Comparison of ENCODE assay signal across 8 cellular contexts in the genomic region with DNA sequence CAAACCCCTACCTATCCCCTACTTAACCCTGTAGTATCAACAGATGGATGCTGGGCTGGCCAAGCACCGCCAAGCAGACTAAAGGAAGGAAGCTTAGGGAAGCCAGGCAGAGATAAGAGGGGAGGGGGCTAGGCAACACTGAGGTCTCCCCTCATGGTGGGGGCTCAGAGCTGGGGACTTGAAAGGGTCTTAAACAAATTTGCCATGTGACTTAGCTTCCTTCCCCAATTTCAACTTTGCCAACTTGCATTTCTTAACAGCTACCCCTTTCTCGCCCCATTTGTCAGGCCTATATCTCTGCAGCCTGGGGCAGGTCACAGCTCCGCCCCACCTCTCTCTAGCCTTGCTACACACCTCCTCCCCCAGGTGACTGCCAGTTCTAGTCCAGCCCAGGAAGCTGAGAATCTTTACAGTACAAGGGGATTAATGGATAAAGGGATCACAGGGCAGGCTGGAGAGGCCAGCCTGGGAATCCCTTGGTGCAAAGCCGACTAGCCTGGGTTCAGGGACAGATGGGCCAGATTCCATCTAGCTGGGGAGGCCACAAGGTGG. TPM values are rescaled to one million over a fixed set of nuclear protein-coding genes. Genes with fewer than 3 reads are reported as not detected.
A peak's percentile ranks its signal among the peaks of the same experiment; 100 is the strongest.
DNase-seq lines count a peak whose midpoint lies in the region; ATAC-seq, FAIRE-seq and TF ChIP-seq lines count a peak whose summit lies in the region.

No MANE protein-coding gene starts in this region.

- H3K36me3 Mint-ChIP-seq in naive thymus-derived CD8-positive, alpha-beta T cell = no peaks in the 10 kb centered on the region

- H3K4me1 ChIP-seq in aorta (ENCODE audit: control insufficient read depth in 1 of 2, insufficient read depth in 2 of 2, low read length in 2 of 2) = no peaks in the 10 kb centered on the region

- no peak overlapping the region for H3K4me3 ChIP-seq in MG63
- no peak overlapping the region for H3K4me3 ChIP-seq in aorta (ENCODE audit: low read length in 2 of 2)

- no peak overlapping the region for H3K27ac ChIP-seq in aorta (ENCODE audit: low read depth in 1 of 2, low read length in 2 of 2)

- peak; percentile 76 for FAIRE-seq in GM12891 (lab: Jason Lieb, UNC)

- H3K4me3 Mint-ChIP-seq in naive thymus-derived CD8-positive, alpha-beta T cell = peak overlapping the region; percentile 88 to 98 (median 93)

- intact Hi-C loops in aorta (cut with DNase I) = loop anchor here in 1 of 2 donors (10.0 kb wide), 1 partner anchor 95 kb away; a partner anchor contains a TSS

- no peak for ATAC-seq in naive thymus-derived CD8-positive, alpha-beta T cell
- no peak for ATAC-seq in GM21619 (IDR thresholded peaks at IDR 0.05; ENCODE audit: unreplicated experiment)
- ATAC-seq in aorta (ENCODE audit: low FRiP score) = no peak
- no peak for ATAC-seq in HG03280 (IDR thresholded peaks at IDR 0.05; ENCODE audit: unreplicated experiment)

- H3K27me3 ChIP-seq in MG63 (0 out of 2 replicates have a peak, but pooled peaks cover 4% of the 10 kb centered on the region), aorta (ENCODE audit: control insufficient read depth in 1 of 2, insufficient read depth in 2 of 2, low read length in 1 of 2) (no peaks in the 10 kb centered on the region)

- H3K9me3 Mint-ChIP-seq in naive thymus-derived CD8-positive, alpha-beta T cell = no peaks in the 10 kb centered on the region

- no peak for TF ChIP-seq POLR2A in GM12891 (IDR thresholded peaks at IDR 0.05; ENCODE audit: low read depth, low read length)

- H3K27ac Mint-ChIP-seq in naive thymus-derived CD8-positive, alpha-beta T cell = peak overlapping the region; percentile 96 to 99 (median 98)

- H3K36me3 ChIP-seq in MG63 (no peaks in the 10 kb centered on the region), aorta (ENCODE audit: control insufficient read depth in 1 of 2, insufficient read depth in 2 of 2, low read length in 1 of 2) (no peaks in the 10 kb centered on the region)

- H3K9me3 ChIP-seq in MG63 = no peaks in the 10 kb centered on the region
- H3K9me3 ChIP-seq in aorta (ENCODE audit: control insufficient read depth, low read length) = no peaks in the 10 kb centered on the region

- POLR2A ChIA-PET in naive thymus-derived CD8-positive, alpha-beta T cell (lab: Charles Lee) = interaction anchor here (0.7 to 4.1 kb wide), 7 partner anchors 10 to 810 kb away, joined by 3 to 20 read pairs (median 4); no protein-coding TSS in a partner anchor

- DNase-seq in GM12891 (ENCODE audit: insufficient read length, low spot score) (no peak), NCI-H69 (lab: John Stamatoyannopoulos, UW) (peak; percentile 16), MG63 (no peak), aorta (no peak)
- peak; percentile 33 for DNase-seq in activated naive CD4-positive, alpha-beta T cell treated with anti-CD3 and anti-CD28 coated beads, Interleukin-2, amount 50 U/mL, for 16 hours
- peak in 2 of 10 donors; percentile 17 to 23 for DNase-seq in naive thymus-derived CD8-positive, alpha-beta T cell

- whole genome bisulfite sequencing in aorta, 2 donors = 72 to 86% methylated on average over 4 of the region's 4 CpGs

- H3K27me3 Mint-ChIP-seq in naive thymus-derived CD8-positive, alpha-beta T cell = no peaks in the 10 kb centered on the region

- H3K4me1 Mint-ChIP-seq in naive thymus-derived CD8-positive, alpha-beta T cell = peaks cover 44 to 84% (median 82%) of the 10 kb centered on the region in 4 donors

TF ChIP-seq in GM12891, 5 proteins besides CTCF, POLR2A, EP300 and RAD21:
- TF ChIP-seq POLR2AphosphoS5 (IDR thresholded peaks at IDR 0.05; ENCODE audit: low read depth, low read length) = no peak

RNA-seq across cellular contexts. Expression of a gene that starts 3.4 kb away (rescaled TPM):
- 4.8 TPM for polyA plus RNA-seq in GM12891 (2012; ENCODE audit: low read depth, missing spikeins)
- total RNA-seq in naive thymus-derived CD8-positive, alpha-beta T cell = 10 to 100 TPM; 91.7 to 95.3 TPM
- 1 to 10 TPM; 2.2 to 8.3 (median 3.5) TPM for polyA plus RNA-seq in naive thymus-derived CD8-positive, alpha-beta T cell
- 0.33 and 0.42 TPM in 2 replicates for total RNA-seq in MG63 (2014; rRNA removed; shearing (Covaris generic); ENCODE audit: low replicate concordance)
- 1 to 10 TPM; 4.0 to 4.6 TPM for total RNA-seq in aorta
- polyA plus RNA-seq in aorta = under 1 TPM; 0.31 to 0.63 TPM

Comparison
In these comparisons a context has a peak if more than half of its experiments do, and no peak if none do; other contexts are left out.
1. DNase-seq: peak in NCI-H69 (single experiment) and activated naive CD4-positive, alpha-beta T cell treated with anti-CD3 and anti-CD28 coated beads, Interleukin-2, amount 50 U/mL, for 16 hours (single experiment); none in GM12891 (single experiment), MG63 (single experiment) and aorta (0 of 2).
2. RNA of a gene that starts 3.4 kb away (total RNA-seq): 91.7 to 95.3 TPM in naive thymus-derived CD8-positive, alpha-beta T cell; 4.0 to 4.6 TPM in aorta and 0.33 to 0.42 TPM in MG63; every median in the first group is over 10 times any median in the second.